In genomic region chr12:48776956-48777355, GRCh38 we compare ENCODE assay signal across 1 cellular context.
TF ChIP-seq lines count a peak whose summit lies in the region.

No MANE protein-coding gene starts in this region.

TF ChIP-seq in H1, 55 proteins besides CTCF, POLR2A, EP300 and RAD21:
- TF ChIP-seq JUN (IDR thresholded peaks at IDR 0.05; ENCODE audit: low read depth, low read length) (no peak), CBX8 (IDR thresholded peaks at IDR 0.05; ENCODE audit: borderline replicate concordance, low read depth, low read length) (no peak), CTBP2 (IDR thresholded peaks at IDR 0.05; ENCODE audit: borderline replicate concordance, insufficient read depth, insufficient read length, low read length) (no peak), POLR2AphosphoS5 (IDR thresholded peaks at IDR 0.05; ENCODE audit: low read depth, low read length) (no peak), TCF12 (IDR thresholded peaks at IDR 0.05; ENCODE audit: low read depth, low read length) (no peak), USF2 (IDR thresholded peaks at IDR 0.05; ENCODE audit: low read length) (no peak), BRCA1 (IDR thresholded peaks at IDR 0.05; ENCODE audit: low read depth, low read length) (no peak), SIX5 (IDR thresholded peaks at IDR 0.05; ENCODE audit: low read depth, low read length) (no peak), CHD1 (IDR thresholded peaks at IDR 0.05; ENCODE audit: low read depth, low read length) (no peak), JUND (IDR thresholded peaks at IDR 0.05; ENCODE audit: low read length) (no peak)
